8 cellular contexts compared by ENCODE assay signal in genomic region chr11:208177-208916, GRCh38. TPM values are rescaled to one million over a fixed set of nuclear protein-coding genes. Genes with fewer than 3 reads are reported as not detected.
DNase-seq lines count a peak whose midpoint lies in the region; ATAC-seq and TF ChIP-seq lines count a peak whose summit lies in the region.

No MANE protein-coding gene starts in this region.

- RAD21 ChIA-PET in HCT116 (lab: Charles Lee; ENCODE audit: low non-redundant PET in 1 of 2, low total read pairs in 2 of 2, uncharacterized antibody in 2 of 2, unreplicated experiment in 2 of 2), result no interaction called here

- H3K9me2 ChIP-seq in HCT116 (ENCODE audit: insufficient read depth), result no peaks in the 10 kb centered on the region

- H3K27ac ChIP-seq in HCT116 (ENCODE audit: low read depth, low read length) (peak overlapping the region; percentile 94), VCaP (peak overlapping the region; percentile 96)

- POLR2A ChIA-PET in HCT116 (lab: Charles Lee), result no interaction called here
- POLR2A ChIA-PET in MCF 10A (lab: Yijun Ruan, JAX), result interaction anchor here (0.7 to 5.9 kb wide), 21 partner anchors 8 to 568 kb away, joined by 3 to 136 read pairs (median 9); partner anchors contain the start of genes PHRF1, PKP3, PSMD13 and PTDSS2

- H2AFZ ChIP-seq in HCT116 (ENCODE audit: low read depth, low read length, poor library complexity, severe bottlenecking), result no peak overlapping the region

- no peaks in the 10 kb centered on the region for H3K27me3 Mint-ChIP-seq in MCF 10A (ENCODE audit: insufficient read depth, unreplicated experiment)

- peaks cover 72% of the 10 kb centered on the region for H3K79me2 ChIP-seq in HCT116 (ENCODE audit: insufficient read depth, low read length)

- TF ChIP-seq RAD21 in HCT116 (IDR thresholded peaks at IDR 0.05; ENCODE audit: low read depth), result no peak

- peaks cover 43% of the 10 kb centered on the region for H3K36me3 Mint-ChIP-seq in MCF 10A (ENCODE audit: insufficient read depth, unreplicated experiment)

- DNase-seq in DMS79 treated with DMSO at 0.1 percent for 48 hours (lab: John Stamatoyannopoulos, UW), result peak; percentile 28
- DNase-seq in HCT116 (ENCODE audit: low read depth, low spot score), result peak; percentile 43
- peak; percentile 55 to 77 for DNase-seq in NCI-H1930 (lab: John Stamatoyannopoulos, UW)
- peak; percentile 76 for DNase-seq in MCF 10A (ENCODE audit: unreplicated experiment)

- H3K4me1 Mint-ChIP-seq in MCF 10A (ENCODE audit: insufficient read depth, unreplicated experiment), result peaks cover 12% of the 10 kb centered on the region

- no peak for TF ChIP-seq POLR2A in HCT116 (IDR thresholded peaks at IDR 0.05; ENCODE audit: borderline replicate concordance, extremely low read depth, insufficient read depth, insufficient read length)

- H3K4me1 ChIP-seq in HCT116 (ENCODE audit: control insufficient read depth in 1 of 2, insufficient read depth in 2 of 2, low read length in 2 of 2) (peaks cover 16 to 24% of the 10 kb centered on the region in 2 experiments), skeletal muscle satellite cell (ENCODE audit: control insufficient read depth, insufficient read depth, low read length) (peaks cover 37% of the 10 kb centered on the region)

- intact Hi-C loops in HCT116 (cut with micrococcal nuclease) (no loop called here), MCF 10A (cut with micrococcal nuclease) (loop anchor here (2.0 to 5.0 kb wide), 2 partner anchors 28 to 239 kb away; partner anchors contain the start of genes PSMD13 and SIRT3)

- BruUV-seq in HCT116 (replicated peaks; lab: Mats Ljungman, UMichigan) (no TSS peak), MCF 10A (replicated peaks; lab: Mats Ljungman, UMichigan) (no TSS peak)

- H3K27me3 ChIP-seq in HCT116 (ENCODE audit: insufficient read depth, low read length) (no peaks in the 10 kb centered on the region), skeletal muscle satellite cell (ENCODE audit: control insufficient read depth, insufficient read depth, low read length) (no peaks in the 10 kb centered on the region)

- CTCF ChIA-PET in HCT116 (lab: Charles Lee), result no interaction called here
- CTCF ChIA-PET in MCF 10A (lab: Yijun Ruan, JAX), result interaction anchor here (0.7 to 2.5 kb wide), 6 partner anchors 29 to 1116 kb away, joined by 3 to 8 read pairs (median 4); partner anchors contain the start of gene PSMD13

- H3K4me2 ChIP-seq in HCT116 (ENCODE audit: low read length) (peak overlapping the region; percentile 91), skeletal muscle satellite cell (ENCODE audit: low read length) (peak overlapping the region; percentile 93)

- H3K4me3 ChIP-seq in HCT116 (replicated peaks in 1 of 2; ENCODE audit: low read depth in 1 of 2, low read length in 2 of 2) (peak overlapping the region; percentile 76 to 99), iPS-18c (ENCODE audit: insufficient read depth, low read depth, low read length) (peak overlapping the region; percentile 64), skeletal muscle satellite cell (ENCODE audit: low read length) (peak overlapping the region; percentile 96)

- H4K20me1 ChIP-seq in HCT116 (ENCODE audit: insufficient read depth), result no peaks in the 10 kb centered on the region

- peak overlapping the region; percentile 99 for H3K27ac Mint-ChIP-seq in MCF 10A (ENCODE audit: low read depth, unreplicated experiment)

- ATAC-seq in HCT116 (peak; percentile 71), HG03520 (IDR thresholded peaks at IDR 0.05; ENCODE audit: unreplicated experiment) (no peak)

- H3K9me3 ChIP-seq in HCT116 (ENCODE audit: control insufficient read depth in 1 of 2, insufficient read depth in 1 of 2, low read depth in 1 of 2, low read length in 2 of 2), result no peaks in the 10 kb centered on the region
- H3K9me3 ChIP-seq in iPS-18c (ENCODE audit: control insufficient read depth, insufficient read depth, low read length), result no peaks in the 10 kb centered on the region
- H3K9me3 ChIP-seq in skeletal muscle satellite cell (replicated peaks; ENCODE audit: low read length), result no peaks in the 10 kb centered on the region

- peak overlapping the region; percentile 99 for H3K4me3 Mint-ChIP-seq in MCF 10A (ENCODE audit: unreplicated experiment)

- H3K9ac ChIP-seq in HCT116 (ENCODE audit: low read length), result peak overlapping the region; percentile 89
- peak overlapping the region; percentile 99 for H3K9ac ChIP-seq in skeletal muscle satellite cell (ENCODE audit: low read depth, low read length)

- TF ChIP-seq CTCF in HCT116 (IDR thresholded peaks at IDR 0.05 in 2 of 3, conservative IDR thresholded peaks at IDR 0.05 in 1 of 3; ENCODE audit: borderline replicate concordance in 1 of 3, insufficient read depth in 1 of 3, low read depth in 2 of 3, low read length in 2 of 3) (no peak), VCaP (conservative IDR thresholded peaks at IDR 0.05) (no peak), MCF 10A (IDR thresholded peaks at IDR 0.05; ENCODE audit: unreplicated experiment) (no peak)

- no peaks in the 10 kb centered on the region for H3K9me3 Mint-ChIP-seq in MCF 10A (ENCODE audit: unreplicated experiment)

- H3K36me3 ChIP-seq in HCT116 (ENCODE audit: control insufficient read depth in 1 of 2, insufficient read depth in 2 of 2, low read length in 2 of 2) (peaks cover 38 to 62% of the 10 kb centered on the region in 2 experiments), skeletal muscle satellite cell (ENCODE audit: insufficient read depth, low read length) (peaks cover 64% of the 10 kb centered on the region)

TF ChIP-seq in HCT116, 20 proteins besides CTCF, POLR2A, EP300 and RAD21:
- peak; percentile 53; the same call in 1 of the 2 replicates for TF ChIP-seq ZFX (IDR thresholded peaks at IDR 0.05)
- TF ChIP-seq FOSL1 (IDR thresholded peaks at IDR 0.05; ENCODE audit: low read depth), result no peak
- peak; percentile 10 for TF ChIP-seq ZBTB33 (IDR thresholded peaks at IDR 0.05; ENCODE audit: extremely low read depth, insufficient replicate concordance, low read length)
- peak; percentile 86 for TF ChIP-seq POLR2AphosphoS5 (IDR thresholded peaks at IDR 0.05; ENCODE audit: low read depth, low read length)

RNA-seq across cellular contexts. Expression of gene RIC8A, which starts 0.8 kb away (rescaled TPM):
- 75.2 TPM for total RNA-seq in HCT116 (2021; ENCODE audit: unreplicated experiment)
- 46.9 and 51.6 TPM in 2 replicates for polyA plus RNA-seq in HCT116 (2012)
- 93.3 and 109 TPM in 2 replicates for total RNA-seq in MCF 10A (2022)
- total RNA-seq in skeletal muscle satellite cell (2012; rRNA removed), result 149 and 154 TPM in 2 replicates

RNA-seq across cellular contexts. Expression of gene BET1L, which starts 1.1 kb away (rescaled TPM):
- total RNA-seq in HCT116 (2021; ENCODE audit: unreplicated experiment) (49.1 TPM), MCF 10A (2022) (65.3 and 66.1 TPM in 2 replicates)
- polyA plus RNA-seq in HCT116 (2012), result 46.9 and 53.9 TPM in 2 replicates
- 14.7 and 19.0 TPM in 2 replicates for total RNA-seq in skeletal muscle satellite cell (2012; rRNA removed)

RNA-seq across cellular contexts. Expression of gene SCGB1C1, which starts 15.5 kb away (rescaled TPM):
- total RNA-seq in HCT116 (2021; ENCODE audit: unreplicated experiment), result not detected
- polyA plus RNA-seq in HCT116 (2012), result not detected in 2 replicates
- not detected in 2 replicates for total RNA-seq in MCF 10A (2022)
- total RNA-seq in skeletal muscle satellite cell (2012; rRNA removed), result not detected in 2 replicates

RNA-seq across cellular contexts. Expression of gene SIRT3, which starts 27.8 kb away (rescaled TPM):
- total RNA-seq in HCT116 (2021; ENCODE audit: unreplicated experiment) (17.9 TPM), MCF 10A (2022) (19.8 and 20.5 TPM in 2 replicates)
- 16.4 and 19.3 TPM in 2 replicates for polyA plus RNA-seq in HCT116 (2012)
- total RNA-seq in skeletal muscle satellite cell (2012; rRNA removed), result 4.8 and 5.3 TPM in 2 replicates

RNA-seq across cellular contexts. Expression of gene PSMD13, which starts 28.4 kb away (rescaled TPM):
- total RNA-seq in HCT116 (2021; ENCODE audit: unreplicated experiment), result 179 TPM
- 146 and 190 TPM in 2 replicates for polyA plus RNA-seq in HCT116 (2012)
- total RNA-seq in MCF 10A (2022), result 86.8 and 103 TPM in 2 replicates
- 121 and 135 TPM in 2 replicates for total RNA-seq in skeletal muscle satellite cell (2012; rRNA removed)
